Comparison of ENCODE assay signal across 25 cellular contexts in the genomic region with DNA sequence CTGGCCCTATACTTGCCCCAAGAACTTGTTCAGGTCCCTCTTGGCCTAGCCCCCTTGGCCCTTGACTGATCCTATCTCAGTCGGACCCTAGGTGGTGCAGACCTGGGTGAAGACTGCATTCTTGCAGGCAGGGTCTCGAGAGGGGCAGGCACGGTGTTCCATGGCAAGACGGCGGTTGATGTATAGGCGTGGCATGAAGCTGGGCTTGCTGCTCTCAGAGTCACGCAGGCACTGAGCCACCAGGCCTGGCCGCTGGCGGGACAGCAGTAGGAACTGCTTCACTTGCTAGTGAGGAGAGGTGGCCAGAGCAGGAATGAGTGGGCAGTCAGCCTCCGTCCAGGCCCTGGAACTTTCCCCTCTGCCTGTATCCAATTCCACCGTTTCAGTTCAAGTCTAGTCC. TPM values are rescaled to one million over a fixed set of nuclear protein-coding genes. Genes with fewer than 3 reads are reported as not detected.
A peak's percentile ranks its signal among the peaks of the same experiment; 100 is the strongest.
DNase-seq lines count a peak whose midpoint lies in the region; ATAC-seq, FAIRE-seq and TF ChIP-seq lines count a peak whose summit lies in the region.
"Had no signal": no experiment of that assay in that cellular context is flagged by ENCODE, and none has a peak within 500 bp of the region (broad histone marks: within the 10 kb centered on the region; RNA-seq: fewer than 3 reads in every experiment).

No MANE protein-coding gene starts in this region.

- H3K27ac Mint-ChIP-seq in T-helper 17 cell (peak overlapping the region; percentile 9), nephron (no peak overlapping the region)
- H3K27ac Mint-ChIP-seq: GM23338, H9 had no signal

- CTCF ChIA-PET in K562 (lab: Yijun Ruan, JAX; ENCODE audit: low intra/inter-chr PET ratio) = no interaction called here

- no peak overlapping the region for H3K4me2 ChIP-seq in K562 (ENCODE audit: insufficient read depth, low read length)
- H3K4me2 ChIP-seq: GM23338 had no signal

- POLR2A ChIA-PET in K562 (lab: Yijun Ruan, JAX) = interaction anchor here (0.5 to 2.8 kb wide), 5 partner anchors 10 to 634 kb away, joined by 3 to 10 read pairs (median 3); no protein-coding TSS in a partner anchor

- WGBS in K562 (ENCODE audit: insufficient coverage, low coverage, missing lambda C conversion rate) = 91% methylated on average over 11 of the region's 11 CpGs

- TF ChIP-seq CTCF in K562 (IDR thresholded peaks at IDR 0.05 in 2 of 3, conservative IDR thresholded peaks at IDR 0.05 in 1 of 3; ENCODE audit: insufficient read depth in 2 of 3, low read depth in 1 of 3, low read length in 3 of 3) (no peak), nephron (IDR thresholded peaks at IDR 0.05; ENCODE audit: unreplicated experiment in 3 of 3) (no peak), upper lobe of right lung (IDR thresholded peaks at IDR 0.05) (no peak)

- H3K79me2 ChIP-seq in K562 (ENCODE audit: control insufficient read depth, insufficient read depth, low read length) = peaks cover 25% of the 10 kb centered on the region

- no peaks in the 10 kb centered on the region for H3K9me3 Mint-ChIP-seq in nephron
- H3K9me3 Mint-ChIP-seq: CD8-positive, alpha-beta memory T cell; GM23338; H9; IgD-negative memory B cell had no signal

- H3K36me3 ChIP-seq in K562 (ENCODE audit: control insufficient read depth, insufficient read depth, low read length) (peaks cover 77% of the 10 kb centered on the region), upper lobe of right lung (peaks cover 75% of the 10 kb centered on the region)

- no peak for TF ChIP-seq POLR2A in K562 (conservative IDR thresholded peaks at IDR 0.05)

- no peak for TF ChIP-seq EP300 in K562 (IDR thresholded peaks at IDR 0.05; ENCODE audit: low read length)

- intact Hi-C loops in K562 (cut with micrococcal nuclease) (no loop called here), upper lobe of right lung (cut with DNase I) (no loop called here)

- H3K36me3 Mint-ChIP-seq in T-helper 17 cell (ENCODE audit: low read depth) (peaks cover 18% of the 10 kb centered on the region), nephron (ENCODE audit: low read depth) (peaks cover 39% of the 10 kb centered on the region)

- H3K4me1 Mint-ChIP-seq in T-helper 17 cell (peaks cover 36% of the 10 kb centered on the region), nephron (peaks cover 17% of the 10 kb centered on the region)

- ATAC-seq in T-helper 17 cell (no peak), K562 (no peak), upper lobe of right lung (no peak), HG02759 (IDR thresholded peaks at IDR 0.05; ENCODE audit: unreplicated experiment) (no peak), HG03039 (IDR thresholded peaks at IDR 0.05; ENCODE audit: unreplicated experiment) (no peak)
- ATAC-seq: GM23338, Panc1 had no signal

- no peak overlapping the region for H2AFZ ChIP-seq in K562 (ENCODE audit: low read depth, low read length)
- H2AFZ ChIP-seq: GM23338 had no signal

- H4K20me1 ChIP-seq in K562 (replicated peaks; ENCODE audit: control insufficient read depth, insufficient read depth, low read length) = peaks cover 11% of the 10 kb centered on the region; the same call in 1 of the 2 replicates

- no peaks in the 10 kb centered on the region for H3K27me3 ChIP-seq in K562 (ENCODE audit: control insufficient read depth in 2 of 2, insufficient read depth in 2 of 2, low read length in 2 of 2)
- H3K27me3 ChIP-seq in upper lobe of right lung = no peaks in the 10 kb centered on the region

- H3K27me3 Mint-ChIP-seq in T-helper 17 cell (no peaks in the 10 kb centered on the region), nephron (ENCODE audit: low read depth) (no peaks in the 10 kb centered on the region)
- H3K27me3 Mint-ChIP-seq: IgD-negative memory B cell had no signal

- H3K4me1 ChIP-seq in K562 (replicated peaks in 1 of 2; ENCODE audit: control insufficient read depth in 2 of 2, insufficient read depth in 2 of 2, low read length in 2 of 2) (peaks cover 12 to 24% of the 10 kb centered on the region in 2 experiments), upper lobe of right lung (peaks cover 19% of the 10 kb centered on the region)

- peaks cover 6% of the 10 kb centered on the region for H3K9me1 ChIP-seq in K562 (ENCODE audit: control insufficient read depth, insufficient read depth, low read length)

- H3K4me3 Mint-ChIP-seq in T-helper 17 cell (no peak overlapping the region), nephron (peak overlapping the region in 2 of 3 experiments; percentile 24 to 57)
- H3K4me3 Mint-ChIP-seq: GM23338, H9 had no signal

- DNase-seq in T-helper 17 cell (no peak), K562 (ENCODE audit: extremely low read depth in 1 of 4, low spot score in 3 of 4) (peak in 1 of 4 experiments; percentile 5), upper lobe of right lung (peak; percentile 51), DMS53 treated with DMSO at 0.1 percent for 48 hours (lab: John Stamatoyannopoulos, UW; ENCODE audit: unreplicated experiment) (no peak)
- DNase-seq: C1 segment of cervical spinal cord; Calu3; CD8-positive, alpha-beta memory T cell; DND-41; H9; NCI-H1048; NCI-H1417; NCI-H1694; NCI-H2029 treated with DMSO at 0.1 percent for 48 hours; NCI-H2227 treated with DMSO at 0.1 percent for 48 hours; NCI-H526 treated with DMSO at 0.1 percent for 48 hours; SHP77 had no signal

- no peak for FAIRE-seq in K562 (lab: Jason Lieb, UNC)
- FAIRE-seq: GM12892 had no signal

- H3K9me3 ChIP-seq in T-helper 17 cell (ENCODE audit: control insufficient read depth, low read length, poor library complexity, severe bottlenecking) = no peaks in the 10 kb centered on the region
- no peaks in the 10 kb centered on the region for H3K9me3 ChIP-seq in K562 (replicated peaks; ENCODE audit: control insufficient read depth, insufficient read depth, low read depth, low read length)
- no peaks in the 10 kb centered on the region for H3K9me3 ChIP-seq in upper lobe of right lung

- BruUV-seq in K562 (replicated peaks; lab: Mats Ljungman, UMichigan) = no TSS peak

- H3K4me3 ChIP-seq in K562 (no peak overlapping the region), upper lobe of right lung (no peak overlapping the region)
- H3K4me3 ChIP-seq: GM23338 had no signal

- no peak overlapping the region; a peak in 1 of 4 replicates for H3K9ac ChIP-seq in K562 (ENCODE audit: insufficient read depth in 1 of 2, low read depth in 2 of 2, low read length in 2 of 2)

- no peak for TF ChIP-seq RAD21 in K562 (CRISPR knock-in tag; conservative IDR thresholded peaks at IDR 0.05 in 1 of 2, IDR thresholded peaks at IDR 0.05 in 1 of 2)

- in situ Hi-C loops in K562 (cut with MboI) = no loop called here

- H3K27ac ChIP-seq in K562 (ENCODE audit: extremely low read depth, low read depth, low read length) (no peak overlapping the region), upper lobe of right lung (no peak overlapping the region)
- H3K27ac ChIP-seq: HL-60, RWPE1 had no signal

RNA-seq across cellular contexts. Expression of a gene that starts 3.8 kb away (rescaled TPM):
- total RNA-seq in T-helper 17 cell (10 to 100 TPM; 39.2 to 45.5 TPM), K562 (2014; rRNA removed) (18.9 and 24.5 TPM in 2 replicates), K562 (2014; rRNA removed; fragmentation: Illumina TruSeq; extraction: Trizol) (12.4 and 15.0 TPM in 2 replicates), K562 (2015; rRNA removed; fragmentation: Illumina TruSeq; extraction: Trizol) (15.3 and 16.9 TPM in 2 replicates), K562 (2021) (50.7 and 50.8 TPM in 2 replicates), upper lobe of right lung (43.6 TPM)
- total RNA-seq in K562 (2011; cell fraction: chromatin; rRNA removed; ENCODE audit: low replicate concordance) = 71.0 and 140 TPM in 2 replicates
- 70.4 and 73.5 TPM in 2 replicates for total RNA-seq in K562 (2011; cell fraction: nucleolus; rRNA removed)
- total RNA-seq in K562 (2011; cell fraction: nucleoplasm; rRNA removed) = 74.3 and 95.3 TPM in 2 replicates
- polyA plus RNA-seq in K562 (2011; rRNA removed) (37.8 and 45.2 TPM in 2 replicates), K562 (2014; fragmentation: Illumina TruSeq; extraction: Trizol) (42.2 and 43.9 TPM in 2 replicates), K562 (2014; fragmentation: Nextera tagmentation; extraction: Ambion mirVana) (1 to 10 TPM; 6.3 to 9.8 TPM), K562 (2014; rRNA removed) (32.4 and 42.2 TPM in 2 replicates)
- 50.2 and 64.7 TPM in 2 replicates for polyA plus RNA-seq in K562 (2011; cell fraction: cytosol; rRNA removed)
- 125 TPM in 2 replicates for polyA plus RNA-seq in K562 (2011; cell fraction: nucleus; rRNA removed)
- polyA plus RNA-seq in K562 (2012) = 41.1 and 54.2 TPM in 2 replicates
- 50.3 and 71.9 TPM in 2 replicates for polyA minus RNA-seq in K562 (2011; rRNA and poly(A)+ RNA removed)
- 28.9 and 35.3 TPM in 2 replicates for polyA minus RNA-seq in K562 (2011; cell fraction: cytosol; rRNA and poly(A)+ RNA removed)
- 21.5 and 27.9 TPM in 2 replicates for polyA minus RNA-seq in K562 (2011; cell fraction: nucleus; rRNA and poly(A)+ RNA removed)

RNA-seq across cellular contexts. Expression of a gene that starts 4.7 kb away (rescaled TPM):
- 10 to 100 TPM; 47.8 to 51.9 TPM for total RNA-seq in T-helper 17 cell
- 626 and 1,262 TPM in 2 replicates for total RNA-seq in K562 (2011; cell fraction: chromatin; rRNA removed; ENCODE audit: low replicate concordance)
- total RNA-seq in K562 (2011; cell fraction: nucleolus; rRNA removed) = 1,054 and 1,087 TPM in 2 replicates
- 885 and 908 TPM in 2 replicates for total RNA-seq in K562 (2011; cell fraction: nucleoplasm; rRNA removed)
- total RNA-seq in K562 (2014; rRNA removed) = 781 and 785 TPM in 2 replicates
- total RNA-seq in K562 (2014; rRNA removed; fragmentation: Illumina TruSeq; extraction: Trizol) = 415 and 533 TPM in 2 replicates
- total RNA-seq in K562 (2015; rRNA removed; fragmentation: Illumina TruSeq; extraction: Trizol) = 534 and 555 TPM in 2 replicates
- 636 and 644 TPM in 2 replicates for total RNA-seq in K562 (2021)
- 1,018 and 1,100 TPM in 2 replicates for polyA plus RNA-seq in K562 (2011; rRNA removed)
- 1,522 and 2,076 TPM in 2 replicates for polyA plus RNA-seq in K562 (2011; cell fraction: cytosol; rRNA removed)
- polyA plus RNA-seq in K562 (2011; cell fraction: nucleus; rRNA removed) = 2,252 and 2,347 TPM in 2 replicates
- 601 and 622 TPM in 2 replicates for polyA plus RNA-seq in K562 (2012)
- polyA plus RNA-seq in K562 (2014; fragmentation: Illumina TruSeq; extraction: Trizol) = 977 and 1,110 TPM in 2 replicates
- polyA plus RNA-seq in K562 (2014; fragmentation: Nextera tagmentation; extraction: Ambion mirVana) = 1,000 to 10,000 TPM; 2,545 to 2,933 TPM
- 1,156 and 1,201 TPM in 2 replicates for polyA plus RNA-seq in K562 (2014; rRNA removed)
- polyA minus RNA-seq in K562 (2011; rRNA and poly(A)+ RNA removed) = 505 and 658 TPM in 2 replicates
- polyA minus RNA-seq in K562 (2011; cell fraction: cytosol; rRNA and poly(A)+ RNA removed) = 286 and 319 TPM in 2 replicates
- 356 and 526 TPM in 2 replicates for polyA minus RNA-seq in K562 (2011; cell fraction: nucleus; rRNA and poly(A)+ RNA removed)
- total RNA-seq in upper lobe of right lung = 51.4 TPM

RNA-seq across cellular contexts. Expression of a gene that starts 20.9 kb away (rescaled TPM):
- total RNA-seq in T-helper 17 cell = 10 to 100 TPM in 1 of 2 donors, 1 to 10 TPM in 1; 9.0 to 13.0 TPM
- total RNA-seq in K562 (2011; cell fraction: chromatin; rRNA removed; ENCODE audit: low replicate concordance) = 135 and 205 TPM in 2 replicates
- 72.0 and 79.1 TPM in 2 replicates for total RNA-seq in K562 (2011; cell fraction: nucleolus; rRNA removed)
- 103 and 112 TPM in 2 replicates for total RNA-seq in K562 (2011; cell fraction: nucleoplasm; rRNA removed)
- total RNA-seq in K562 (2014; rRNA removed) = 94.5 and 101 TPM in 2 replicates
- 184 and 199 TPM in 2 replicates for total RNA-seq in K562 (2014; rRNA removed; fragmentation: Illumina TruSeq; extraction: Trizol)
- 141 and 149 TPM in 2 replicates for total RNA-seq in K562 (2015; rRNA removed; fragmentation: Illumina TruSeq; extraction: Trizol)
- 124 and 127 TPM in 2 replicates for total RNA-seq in K562 (2021)
- polyA plus RNA-seq in K562 (2011; rRNA removed) = 119 and 161 TPM in 2 replicates
- polyA plus RNA-seq in K562 (2011; cell fraction: cytosol; rRNA removed) = 52.0 and 80.5 TPM in 2 replicates
- 26.0 and 39.6 TPM in 2 replicates for polyA plus RNA-seq in K562 (2011; cell fraction: nucleus; rRNA removed)
- polyA plus RNA-seq in K562 (2012) = 57.6 and 118 TPM in 2 replicates
- polyA plus RNA-seq in K562 (2014; fragmentation: Illumina TruSeq; extraction: Trizol) = 128 and 148 TPM in 2 replicates
- 100 to 1,000 TPM; 393 to 523 TPM for polyA plus RNA-seq in K562 (2014; fragmentation: Nextera tagmentation; extraction: Ambion mirVana)
- polyA plus RNA-seq in K562 (2014; rRNA removed) = 118 and 121 TPM in 2 replicates
- polyA minus RNA-seq in K562 (2011; rRNA and poly(A)+ RNA removed) = 217 and 243 TPM in 2 replicates
- 41.9 and 56.7 TPM in 2 replicates for polyA minus RNA-seq in K562 (2011; cell fraction: cytosol; rRNA and poly(A)+ RNA removed)
- 64.4 and 88.5 TPM in 2 replicates for polyA minus RNA-seq in K562 (2011; cell fraction: nucleus; rRNA and poly(A)+ RNA removed)
- 22.6 TPM for total RNA-seq in upper lobe of right lung
